Comparison of ENCODE assay signal across 28 cellular contexts in the genomic region with DNA sequence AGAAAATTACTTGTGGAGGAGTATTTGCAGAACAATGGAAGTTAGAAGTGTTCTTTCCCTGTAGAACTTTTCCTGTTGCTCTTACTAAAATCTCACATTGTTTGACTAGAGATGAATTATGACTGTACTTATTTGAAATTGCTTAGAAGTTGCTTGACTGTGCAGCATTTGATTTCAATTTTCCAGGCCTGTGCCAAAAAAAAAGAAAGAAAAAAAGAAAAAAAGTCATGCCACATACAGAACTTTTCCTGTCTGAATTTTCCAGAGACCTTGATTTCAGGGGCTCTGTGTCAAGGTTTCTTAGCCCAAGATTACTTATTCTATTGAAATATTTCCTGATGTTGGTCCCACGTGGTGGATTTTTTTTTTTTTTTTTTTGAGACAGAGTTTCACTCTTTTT.
"Had no signal": no experiment of that assay in that cellular context is flagged by ENCODE, and none has a peak within 500 bp of the region (broad histone marks: within the 10 kb centered on the region; RNA-seq: fewer than 3 reads in every experiment).

No MANE protein-coding gene starts in this region.

- H3K4me1 ChIP-seq: parathyroid adenoma, psoas muscle had no signal

- ATAC-seq: esophagus mucosa; left cardiac atrium; left ventricle myocardium superior; naive thymus-derived CD8-positive, alpha-beta T cell; psoas muscle; stimulated activated naive B cell treated with anti-CD40 and anti-IgM and Interleukin-4, amounts not matched to agents 10 μg/mL and 1 μg/mL and 100 μg/mL, for 72 hours had no signal

- FAIRE-seq: colon, frontal cortex, TTC549 had no signal

- H3K9ac ChIP-seq: neural progenitor cell, parathyroid adenoma had no signal

- H3K79me2 ChIP-seq: parathyroid adenoma had no signal

- H3K9me3 ChIP-seq: psoas muscle, stomach, thyroid gland had no signal

- DNase-seq: activated CD4-positive, alpha-beta T cell treated with anti-CD3 and anti-CD28 coated beads for 48 hours; activated CD4-positive, alpha-beta T cell treated with anti-CD3 and anti-CD28 coated beads, Interleukin-2, amount 50 U/mL, for 48 hours; activated CD8-positive, alpha-beta memory T cell treated with anti-CD3 and anti-CD28 coated beads for 24 hours; activated effector memory CD4-positive, alpha-beta T cell treated with Interleukin-2 at 50 U/mL for 16 hours; activated naive CD4-positive, alpha-beta T cell treated with Interleukin-2 at 50 U/mL for 16 hours; anterior cingulate cortex; effector memory CD4-positive, alpha-beta T cell; left cardiac atrium; left ventricle myocardium superior; naive thymus-derived CD8-positive, alpha-beta T cell; occipital lobe; psoas muscle; stimulated activated CD4-positive, alpha-beta T cell treated with anti-CD3 and anti-CD28 coated beads, Interleukin-15, amount 100 ng/mL, for 24 hours; stimulated activated CD4-positive, alpha-beta T cell treated with anti-CD3 and anti-CD28 coated beads, Interleukin-2, amount 100 ng/mL, for 24 hours; stimulated activated naive B cell treated with anti-CD40 and anti-IgM and Interleukin-4, amounts not matched to agents 10 μg/mL and 1 μg/mL and 100 μg/mL, for 72 hours; stomach; SW 1271; T-helper 9 cell; thyroid gland had no signal

- H3K4me2 ChIP-seq: hepatocyte, neural progenitor cell, smooth muscle cell had no signal

- H3K27me3 ChIP-seq: hepatocyte, thyroid gland had no signal

- H3K4me3 ChIP-seq: hepatocyte, neural progenitor cell, psoas muscle, smooth muscle cell, stomach, thyroid gland had no signal

- H2AFZ ChIP-seq: hepatocyte, neural progenitor cell, parathyroid adenoma had no signal

- H3K36me3 ChIP-seq: neural progenitor cell, stomach, thyroid gland had no signal

- H3K27ac ChIP-seq: hepatocyte, neural progenitor cell, parathyroid adenoma, psoas muscle, stomach, thyroid gland, VCaP had no signal
